ENCODE assay signal across 1 cellular context in the genomic region with DNA sequence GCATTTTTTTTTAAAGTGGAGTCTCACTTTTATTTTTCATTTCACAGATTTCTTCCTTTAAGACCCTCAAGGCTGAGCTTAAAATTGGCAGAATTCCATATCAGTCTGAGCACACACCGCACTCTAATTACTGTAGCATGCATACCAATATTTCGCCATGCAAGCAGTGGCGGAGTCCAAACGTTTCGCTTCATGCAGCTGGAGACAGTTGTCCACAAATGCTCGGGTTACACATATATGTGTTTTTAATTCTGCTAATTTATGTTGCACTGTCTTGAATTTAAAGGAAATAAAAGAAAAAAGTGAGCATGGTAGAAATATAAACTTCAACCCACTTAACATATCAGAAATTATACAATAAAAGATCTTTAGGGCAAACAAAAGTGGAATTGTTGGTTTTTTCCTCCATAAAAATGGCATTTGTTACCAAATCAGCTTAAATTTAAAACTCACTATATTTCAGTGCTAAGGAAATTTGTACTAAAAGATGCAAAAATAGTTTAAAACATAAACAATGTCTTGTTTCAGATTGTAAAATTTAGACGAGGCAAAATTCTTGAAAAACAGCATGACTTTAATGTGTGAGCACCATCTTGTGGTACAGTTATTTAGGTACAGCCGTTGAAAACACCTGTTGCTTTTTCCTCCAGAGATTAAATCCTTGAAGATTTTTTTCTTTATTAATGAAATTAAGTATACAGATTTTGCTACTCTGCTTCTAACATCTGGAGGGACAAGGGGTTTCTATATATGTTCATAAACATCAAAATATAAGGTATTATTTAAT.
TF ChIP-seq lines count a peak whose summit lies in the region.

No MANE protein-coding gene starts in this region.

TF ChIP-seq in GM23338, 12 proteins besides CTCF, POLR2A, EP300 and RAD21 (continued from another document):
- TF ChIP-seq, protein P1, sequence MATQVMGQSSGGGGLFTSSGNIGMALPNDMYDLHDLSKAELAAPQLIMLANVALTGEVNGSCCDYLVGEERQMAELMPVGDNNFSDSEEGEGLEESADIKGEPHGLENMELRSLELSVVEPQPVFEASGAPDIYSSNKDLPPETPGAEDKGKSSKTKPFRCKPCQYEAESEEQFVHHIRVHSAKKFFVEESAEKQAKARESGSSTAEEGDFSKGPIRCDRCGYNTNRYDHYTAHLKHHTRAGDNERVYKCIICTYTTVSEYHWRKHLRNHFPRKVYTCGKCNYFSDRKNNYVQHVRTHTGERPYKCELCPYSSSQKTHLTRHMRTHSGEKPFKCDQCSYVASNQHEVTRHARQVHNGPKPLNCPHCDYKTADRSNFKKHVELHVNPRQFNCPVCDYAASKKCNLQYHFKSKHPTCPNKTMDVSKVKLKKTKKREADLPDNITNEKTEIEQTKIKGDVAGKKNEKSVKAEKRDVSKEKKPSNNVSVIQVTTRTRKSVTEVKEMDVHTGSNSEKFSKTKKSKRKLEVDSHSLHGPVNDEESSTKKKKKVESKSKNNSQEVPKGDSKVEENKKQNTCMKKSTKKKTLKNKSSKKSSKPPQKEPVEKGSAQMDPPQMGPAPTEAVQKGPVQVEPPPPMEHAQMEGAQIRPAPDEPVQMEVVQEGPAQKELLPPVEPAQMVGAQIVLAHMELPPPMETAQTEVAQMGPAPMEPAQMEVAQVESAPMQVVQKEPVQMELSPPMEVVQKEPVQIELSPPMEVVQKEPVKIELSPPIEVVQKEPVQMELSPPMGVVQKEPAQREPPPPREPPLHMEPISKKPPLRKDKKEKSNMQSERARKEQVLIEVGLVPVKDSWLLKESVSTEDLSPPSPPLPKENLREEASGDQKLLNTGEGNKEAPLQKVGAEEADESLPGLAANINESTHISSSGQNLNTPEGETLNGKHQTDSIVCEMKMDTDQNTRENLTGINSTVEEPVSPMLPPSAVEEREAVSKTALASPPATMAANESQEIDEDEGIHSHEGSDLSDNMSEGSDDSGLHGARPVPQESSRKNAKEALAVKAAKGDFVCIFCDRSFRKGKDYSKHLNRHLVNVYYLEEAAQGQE (IDR thresholded peaks at IDR 0.05; ENCODE audit: unreplicated experiment) = no peak
- TF ChIP-seq, protein P2, sequence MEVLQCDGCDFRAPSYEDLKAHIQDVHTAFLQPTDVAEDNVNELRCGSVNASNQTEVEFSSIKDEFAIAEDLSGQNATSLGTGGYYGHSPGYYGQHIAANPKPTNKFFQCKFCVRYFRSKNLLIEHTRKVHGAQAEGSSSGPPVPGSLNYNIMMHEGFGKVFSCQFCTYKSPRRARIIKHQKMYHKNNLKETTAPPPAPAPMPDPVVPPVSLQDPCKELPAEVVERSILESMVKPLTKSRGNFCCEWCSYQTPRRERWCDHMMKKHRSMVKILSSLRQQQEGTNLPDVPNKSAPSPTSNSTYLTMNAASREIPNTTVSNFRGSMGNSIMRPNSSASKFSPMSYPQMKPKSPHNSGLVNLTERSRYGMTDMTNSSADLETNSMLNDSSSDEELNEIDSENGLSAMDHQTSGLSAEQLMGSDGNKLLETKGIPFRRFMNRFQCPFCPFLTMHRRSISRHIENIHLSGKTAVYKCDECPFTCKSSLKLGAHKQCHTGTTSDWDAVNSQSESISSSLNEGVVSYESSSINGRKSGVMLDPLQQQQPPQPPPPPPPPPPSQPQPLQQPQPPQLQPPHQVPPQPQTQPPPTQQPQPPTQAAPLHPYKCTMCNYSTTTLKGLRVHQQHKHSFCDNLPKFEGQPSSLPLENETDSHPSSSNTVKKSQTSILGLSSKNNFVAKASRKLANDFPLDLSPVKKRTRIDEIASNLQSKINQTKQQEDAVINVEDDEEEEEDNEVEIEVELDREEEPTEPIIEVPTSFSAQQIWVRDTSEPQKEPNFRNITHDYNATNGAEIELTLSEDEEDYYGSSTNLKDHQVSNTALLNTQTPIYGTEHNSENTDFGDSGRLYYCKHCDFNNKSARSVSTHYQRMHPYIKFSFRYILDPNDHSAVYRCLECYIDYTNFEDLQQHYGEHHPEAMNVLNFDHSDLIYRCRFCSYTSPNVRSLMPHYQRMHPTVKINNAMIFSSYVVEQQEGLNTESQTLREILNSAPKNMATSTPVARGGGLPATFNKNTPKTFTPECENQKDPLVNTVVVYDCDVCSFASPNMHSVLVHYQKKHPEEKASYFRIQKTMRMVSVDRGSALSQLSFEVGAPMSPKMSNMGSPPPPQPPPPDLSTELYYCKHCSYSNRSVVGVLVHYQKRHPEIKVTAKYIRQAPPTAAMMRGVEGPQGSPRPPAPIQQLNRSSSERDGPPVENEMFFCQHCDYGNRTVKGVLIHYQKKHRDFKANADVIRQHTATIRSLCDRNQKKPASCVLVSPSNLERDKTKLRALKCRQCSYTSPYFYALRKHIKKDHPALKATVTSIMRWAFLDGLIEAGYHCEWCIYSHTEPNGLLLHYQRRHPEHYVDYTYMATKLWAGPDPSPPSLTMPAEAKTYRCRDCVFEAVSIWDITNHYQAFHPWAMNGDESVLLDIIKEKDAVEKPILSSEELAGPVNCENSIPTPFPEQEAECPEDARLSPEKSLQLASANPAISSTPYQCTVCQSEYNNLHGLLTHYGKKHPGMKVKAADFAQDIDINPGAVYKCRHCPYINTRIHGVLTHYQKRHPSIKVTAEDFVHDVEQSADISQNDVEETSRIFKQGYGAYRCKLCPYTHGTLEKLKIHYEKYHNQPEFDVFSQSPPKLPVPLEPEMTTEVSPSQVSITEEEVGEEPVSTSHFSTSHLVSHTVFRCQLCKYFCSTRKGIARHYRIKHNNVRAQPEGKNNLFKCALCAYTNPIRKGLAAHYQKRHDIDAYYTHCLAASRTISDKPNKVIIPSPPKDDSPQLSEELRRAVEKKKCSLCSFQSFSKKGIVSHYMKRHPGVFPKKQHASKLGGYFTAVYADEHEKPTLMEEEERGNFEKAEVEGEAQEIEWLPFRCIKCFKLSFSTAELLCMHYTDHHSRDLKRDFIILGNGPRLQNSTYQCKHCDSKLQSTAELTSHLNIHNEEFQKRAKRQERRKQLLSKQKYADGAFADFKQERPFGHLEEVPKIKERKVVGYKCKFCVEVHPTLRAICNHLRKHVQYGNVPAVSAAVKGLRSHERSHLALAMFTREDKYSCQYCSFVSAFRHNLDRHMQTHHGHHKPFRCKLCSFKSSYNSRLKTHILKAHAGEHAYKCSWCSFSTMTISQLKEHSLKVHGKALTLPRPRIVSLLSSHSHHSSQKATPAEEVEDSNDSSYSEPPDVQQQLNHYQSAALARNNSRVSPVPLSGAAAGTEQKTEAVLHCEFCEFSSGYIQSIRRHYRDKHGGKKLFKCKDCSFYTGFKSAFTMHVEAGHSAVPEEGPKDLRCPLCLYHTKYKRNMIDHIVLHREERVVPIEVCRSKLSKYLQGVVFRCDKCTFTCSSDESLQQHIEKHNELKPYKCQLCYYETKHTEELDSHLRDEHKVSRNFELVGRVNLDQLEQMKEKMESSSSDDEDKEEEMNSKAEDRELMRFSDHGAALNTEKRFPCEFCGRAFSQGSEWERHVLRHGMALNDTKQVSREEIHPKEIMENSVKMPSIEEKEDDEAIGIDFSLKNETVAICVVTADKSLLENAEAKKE (CRISPR knock-in tag; IDR thresholded peaks at IDR 0.05) = no peak
- TF ChIP-seq EZH2phosphoT487 (IDR thresholded peaks at IDR 0.05; ENCODE audit: unreplicated experiment) (no peak), CREB1 (CRISPR knock-in tag; IDR thresholded peaks at IDR 0.05; ENCODE audit: low read depth) (no peak)
TF ChIP-seq in GM23338: peak in this region for 0.
